Comparison of ENCODE assay signal across 9 cellular contexts in genomic region chr15:90873488-90873997, GRCh38. TPM values are rescaled to one million over a fixed set of nuclear protein-coding genes. Genes with fewer than 3 reads are reported as not detected.
DNase-seq lines count a peak whose midpoint lies in the region; ATAC-seq and TF ChIP-seq lines count a peak whose summit lies in the region.
"Had no signal": no experiment of that assay in that cellular context is flagged by ENCODE, and none has a peak within 500 bp of the region (broad histone marks: within the 10 kb centered on the region; RNA-seq: fewer than 3 reads in every experiment).

No MANE protein-coding gene starts in this region.

- H3K27me3 Mint-ChIP-seq in natural killer cell treated with Interleukin-12 subunit alpha and Interleukin-12 subunit beta and Interleukin-15 and Interleukin-18, amount 100 ng/mL, for 72 hours = no peaks in the 10 kb centered on the region

- H3K27ac ChIP-seq in dorsolateral prefrontal cortex = peak overlapping the region in 55 of 59 donors; percentile 10 to 99 (median 93)

- intact Hi-C loops in dorsolateral prefrontal cortex (cut with DNase I) = loop anchor here (2.0 to 5.0 kb wide), 3 partner anchors 29 to 156 kb away; partner anchors contain the start of genes BLM (in 1 of the 2) and MAN2A2 (in 1 of the 2)

- no peaks in the 10 kb centered on the region for H3K9me2 ChIP-seq in Loucy (replicated peaks; ENCODE audit: low read depth, low read length)

- peaks cover 17% of the 10 kb centered on the region for H3K36me3 Mint-ChIP-seq in natural killer cell treated with Interleukin-12 subunit alpha and Interleukin-12 subunit beta and Interleukin-15 and Interleukin-18, amount 100 ng/mL, for 72 hours

- peaks cover 50% of the 10 kb centered on the region for H3K4me1 ChIP-seq in Loucy (ENCODE audit: insufficient read depth, low read length, poor library complexity, severe bottlenecking)

- peak overlapping the region; percentile 78 for H3K4me2 ChIP-seq in Loucy (ENCODE audit: low read depth, low read length, poor library complexity, severe bottlenecking)

- H3K4me3 Mint-ChIP-seq in natural killer cell treated with Interleukin-12 subunit alpha and Interleukin-12 subunit beta and Interleukin-15 and Interleukin-18, amount 100 ng/mL, for 72 hours = peak overlapping the region; percentile 94

- H4K20me1 ChIP-seq in Loucy (ENCODE audit: insufficient read depth, low read length, poor library complexity, severe bottlenecking) = peaks cover 10% of the 10 kb centered on the region

- H3K9me3 Mint-ChIP-seq in natural killer cell treated with Interleukin-12 subunit alpha and Interleukin-12 subunit beta and Interleukin-15 and Interleukin-18, amount 100 ng/mL, for 72 hours = no peaks in the 10 kb centered on the region

- H3K4me1 Mint-ChIP-seq in natural killer cell treated with Interleukin-12 subunit alpha and Interleukin-12 subunit beta and Interleukin-15 and Interleukin-18, amount 100 ng/mL, for 72 hours (ENCODE audit: low read depth in 2 of 2) = peaks cover 53 to 54% of the 10 kb centered on the region in 2 donors

- no peaks in the 10 kb centered on the region for H3K9me3 ChIP-seq in Loucy (ENCODE audit: insufficient read depth, low read depth, low read length)

- H3K4me3 ChIP-seq in AG09309 (ENCODE audit: control insufficient read depth, low read depth, low read length) (peak overlapping the region; percentile 83; the same call in 1 of the 2 replicates), Loucy (ENCODE audit: low read length, poor library complexity, severe bottlenecking) (peak overlapping the region; percentile 80), dorsolateral prefrontal cortex (peak overlapping the region in 43 of 59 donors; percentile 1 to 94 (median 82))

- H3K9ac ChIP-seq in Loucy (ENCODE audit: low read depth, low read length, poor library complexity, severe bottlenecking) = peak overlapping the region; percentile 78

- H3K36me3 ChIP-seq in Loucy (ENCODE audit: insufficient read depth, low read length) = peaks cover 21% of the 10 kb centered on the region; the same call in 1 of the 2 replicates

- no peak overlapping the region for H2AFZ ChIP-seq in Loucy (ENCODE audit: low read length)

- H3F3A ChIP-seq in Loucy (ENCODE audit: low read depth) = peaks cover 14% of the 10 kb centered on the region; the same call in 1 of the 2 replicates

- H3K27ac Mint-ChIP-seq in natural killer cell treated with Interleukin-12 subunit alpha and Interleukin-12 subunit beta and Interleukin-15 and Interleukin-18, amount 100 ng/mL, for 72 hours = peak overlapping the region; percentile 96 to 98

- DNase-seq in AG09309 (ENCODE audit: low read depth) (no peak), dorsolateral prefrontal cortex (no peak), NCI-H2171 treated with DMSO at 0.1 percent for 48 hours (lab: John Stamatoyannopoulos, UW) (no peak)
- DNase-seq in natural killer cell treated with Interleukin-12 subunit alpha and Interleukin-12 subunit beta and Interleukin-15 and Interleukin-18, amount 100 ng/mL, for 72 hours (ENCODE audit: low spot score) = no peak
- DNase-seq in activated CD4-positive, alpha-beta T cell treated with anti-CD3 and anti-CD28 coated beads for 4 hours = no peak
- DNase-seq: NCI-H1417 treated with DMSO at 0.1 percent for 48 hours had no signal

- H3K79me2 ChIP-seq in Loucy (ENCODE audit: insufficient read depth, low read length) = peaks cover 55% of the 10 kb centered on the region

- H3K27me3 ChIP-seq in Loucy (ENCODE audit: insufficient read depth, low read length, poor library complexity, severe bottlenecking) = no peaks in the 10 kb centered on the region
- no peaks in the 10 kb centered on the region for H3K27me3 ChIP-seq in dorsolateral prefrontal cortex

- TF ChIP-seq CTCF in AG09309 (IDR thresholded peaks at IDR 0.05; ENCODE audit: control insufficient read depth, insufficient read depth, low read depth, low read length, missing control alignments) (no peak), Loucy (conservative IDR thresholded peaks at IDR 0.05; ENCODE audit: low read length) (no peak), dorsolateral prefrontal cortex (IDR thresholded peaks at IDR 0.05 in 54 of 56, conservative IDR thresholded peaks at IDR 0.05 in 2 of 56; ENCODE audit: low read depth in 1 of 56, partially characterized antibody in 56 of 56) (no peak)

- no peak for ATAC-seq in natural killer cell treated with Interleukin-12 subunit alpha and Interleukin-12 subunit beta and Interleukin-15 and Interleukin-18, amount 100 ng/mL, for 72 hours
- no peak for ATAC-seq in GM21737 (IDR thresholded peaks at IDR 0.05; ENCODE audit: unreplicated experiment)
- no peak for ATAC-seq in GM21576 (IDR thresholded peaks at IDR 0.05; ENCODE audit: unreplicated experiment)

RNA-seq across cellular contexts. Expression of gene FURIN, which starts 5.2 kb away (rescaled TPM):
- 10 to 100 TPM; 28.0 to 73.1 (median 40.8) TPM for total RNA-seq in dorsolateral prefrontal cortex
- total RNA-seq in natural killer cell treated with Interleukin-12 subunit alpha and Interleukin-12 subunit beta and Interleukin-15 and Interleukin-18, amount 100 ng/mL, for 72 hours = 100 to 1,000 TPM; 528 to 679 TPM

RNA-seq across cellular contexts. Expression of gene FES, which starts 10.8 kb away (rescaled TPM):
- 10 to 100 TPM in 95 of 120 experiments, 1 to 10 TPM in 25; 5.3 to 39.5 (median 13.8) TPM for total RNA-seq in dorsolateral prefrontal cortex
- 100 to 1,000 TPM; 139 to 140 TPM for total RNA-seq in natural killer cell treated with Interleukin-12 subunit alpha and Interleukin-12 subunit beta and Interleukin-15 and Interleukin-18, amount 100 ng/mL, for 72 hours

RNA-seq across cellular contexts. Expression of gene MAN2A2, which starts 29.6 kb away (rescaled TPM):
- 100 to 1,000 TPM; 152 to 468 (median 226) TPM for total RNA-seq in dorsolateral prefrontal cortex
- 100 to 1,000 TPM; 172 to 244 TPM for total RNA-seq in natural killer cell treated with Interleukin-12 subunit alpha and Interleukin-12 subunit beta and Interleukin-15 and Interleukin-18, amount 100 ng/mL, for 72 hours

RNA-seq across cellular contexts. Expression of gene HDDC3, which starts 58.8 kb away (rescaled TPM):
- total RNA-seq in dorsolateral prefrontal cortex = 10 to 100 TPM in 119 of 120 experiments, 1 to 10 TPM in 1; 8.6 to 40.8 (median 20.2) TPM
- 10 to 100 TPM; 23.4 to 30.5 TPM for total RNA-seq in natural killer cell treated with Interleukin-12 subunit alpha and Interleukin-12 subunit beta and Interleukin-15 and Interleukin-18, amount 100 ng/mL, for 72 hours

Comparison
In these comparisons a context has a peak if more than half of its experiments do, and no peak if none do; other contexts are left out.
1. RNA of gene FURIN, which starts 5.2 kb away (total RNA-seq): 528 to 679 TPM in natural killer cell treated with Interleukin-12 subunit alpha and Interleukin-12 subunit beta and Interleukin-15 and Interleukin-18, amount 100 ng/mL, for 72 hours; 28.0 to 73.1 TPM in dorsolateral prefrontal cortex; every median in the first group is over 4 times any median in the second.
2. Peak in every context shown above with its lines, with median percentiles within 50 percentile points of each other: H3K4me3 ChIP-seq.